ENCODE assay signal across 13 cellular contexts in the genomic region with DNA sequence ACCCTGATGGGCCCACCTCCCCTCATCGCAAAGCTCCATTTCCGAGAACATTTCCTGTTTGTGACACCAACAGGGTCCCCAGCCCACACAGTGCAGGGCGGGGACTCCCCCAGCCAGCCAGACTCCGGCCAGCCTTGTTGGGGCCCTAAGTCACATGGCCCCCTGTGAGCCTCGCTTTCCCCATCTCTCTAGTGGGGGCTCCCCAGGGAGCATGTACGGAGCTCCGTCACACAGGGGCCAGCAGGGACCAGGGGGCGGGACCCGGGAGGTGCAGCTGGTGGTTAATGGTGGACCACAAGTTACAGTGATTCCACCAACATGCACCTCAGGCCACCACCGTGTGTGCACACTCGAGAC. TPM values are rescaled to one million over a fixed set of nuclear protein-coding genes. Genes with fewer than 3 reads are reported as not detected.
DNase-seq lines count a peak whose midpoint lies in the region; ATAC-seq and TF ChIP-seq lines count a peak whose summit lies in the region.
"Had no signal": no experiment of that assay in that cellular context is flagged by ENCODE, and none has a peak within 500 bp of the region (broad histone marks: within the 10 kb centered on the region; RNA-seq: fewer than 3 reads in every experiment).

No MANE protein-coding gene starts in this region.

- TF ChIP-seq POLR2A in IMR-90 (IDR thresholded peaks at IDR 0.05; ENCODE audit: low read depth, low read length), result no peak

- no peak for TF ChIP-seq RAD21 in IMR-90 (IDR thresholded peaks at IDR 0.05; ENCODE audit: low read length)

- no peak overlapping the region for H2BK15ac ChIP-seq in IMR-90 (ENCODE audit: low read depth, low read length)

- H3K79me2 ChIP-seq in neural progenitor cell (ENCODE audit: low read depth), result no peaks in the 10 kb centered on the region

- no peak overlapping the region for H3K56ac ChIP-seq in IMR-90 (ENCODE audit: extremely low read depth, insufficient read depth, low read length)

- H2AK9ac ChIP-seq in IMR-90 (replicated peaks; ENCODE audit: low read depth, low read length, poor library complexity), result no peak overlapping the region

- no peaks in the 10 kb centered on the region for H3K36me3 Mint-ChIP-seq in CD4-positive, alpha-beta memory T cell
- no peaks in the 10 kb centered on the region for H3K36me3 Mint-ChIP-seq in neural progenitor cell

- no peak overlapping the region for H2BK20ac ChIP-seq in IMR-90 (ENCODE audit: low read depth, low read length)

- H3K36me3 ChIP-seq in CD4-positive, alpha-beta memory T cell (ENCODE audit: insufficient read depth, low read length), result no peaks in the 10 kb centered on the region
- H3K36me3 ChIP-seq in IMR-90 (ENCODE audit: control insufficient read depth, insufficient read depth, low read length) (no peaks in the 10 kb centered on the region; the same call in 1 of the 2 replicates), ascending aorta (peaks cover 5 to 6% of the 10 kb centered on the region in 2 donors), neural progenitor cell (no peaks in the 10 kb centered on the region)
- H3K36me3 ChIP-seq: thyroid gland had no signal

- ATAC-seq in IMR-90 (ENCODE audit: low read depth), result no peak
- ATAC-seq in HG03457 (IDR thresholded peaks at IDR 0.05; ENCODE audit: unreplicated experiment), result no peak
- ATAC-seq: left lobe of liver, SK-N-SH treated with all-trans-retinoic acid at 6 μM for 48 hours had no signal

- TF ChIP-seq CTCF in IMR-90 (conservative IDR thresholded peaks at IDR 0.05; ENCODE audit: low read depth, low read length) (no peak), ascending aorta (IDR thresholded peaks at IDR 0.05) (no peak), neural progenitor cell (IDR thresholded peaks at IDR 0.05) (no peak)

- 0 out of 2 replicates have a peak, but pooled peaks cover 6% of the 10 kb centered on the region for H3K9me1 ChIP-seq in IMR-90 (ENCODE audit: insufficient read depth, low read length)

- H4K20me1 ChIP-seq in IMR-90 (ENCODE audit: insufficient read depth, low read length), result no peaks in the 10 kb centered on the region
- no peaks in the 10 kb centered on the region for H4K20me1 ChIP-seq in neural progenitor cell (ENCODE audit: low read depth)

- dilution Hi-C loops in IMR-90 (cut with HindIII; ENCODE audit: low sequenced_read_pairs, unreplicated experiment), result no loop called here

- H2AK5ac ChIP-seq in IMR-90 (ENCODE audit: low read depth, low read length), result 0 out of 2 replicates have a peak overlapping the region, but pooled peaks have one; percentile 42

- peaks cover 0 to 15% (median 4%) of the 10 kb centered on the region in 4 donors for H3K4me1 Mint-ChIP-seq in CD4-positive, alpha-beta memory T cell
- H3K4me1 Mint-ChIP-seq in neural progenitor cell, result peaks cover 11% of the 10 kb centered on the region

- peaks cover 26% of the 10 kb centered on the region for H3K4me1 ChIP-seq in CD4-positive, alpha-beta memory T cell (ENCODE audit: insufficient read depth, low read length)
- H3K4me1 ChIP-seq in IMR-90 (ENCODE audit: control insufficient read depth, insufficient read depth, low read length) (peaks cover 11% of the 10 kb centered on the region), ascending aorta (peaks cover 50 to 73% of the 10 kb centered on the region in 2 donors), neural progenitor cell (peaks cover 12% of the 10 kb centered on the region)

- H2AFZ ChIP-seq in IMR-90 (replicated peaks; ENCODE audit: low read length, poor library complexity) (peak overlapping the region; percentile 9), neural progenitor cell (replicated peaks) (no peak overlapping the region)

- BruUV-seq in IMR-90 (replicated peaks; lab: Mats Ljungman, UMichigan), result no TSS peak

- H3K9me3 Mint-ChIP-seq in CD4-positive, alpha-beta memory T cell, result no peaks in the 10 kb centered on the region
- H3K9me3 Mint-ChIP-seq in neural progenitor cell, result no peaks in the 10 kb centered on the region

- H3K27me3 ChIP-seq in CD4-positive, alpha-beta memory T cell (ENCODE audit: insufficient read depth, low read length), result no peaks in the 10 kb centered on the region
- no peaks in the 10 kb centered on the region for H3K27me3 ChIP-seq in IMR-90 (ENCODE audit: control insufficient read depth, insufficient read depth, low read length)
- H3K27me3 ChIP-seq in ascending aorta, result no peaks in the 10 kb centered on the region
- peaks cover 37% of the 10 kb centered on the region for H3K27me3 ChIP-seq in neural progenitor cell

- POLR2A ChIA-PET in CD4-positive, alpha-beta memory T cell (lab: Charles Lee; ENCODE audit: partially characterized antibody), result interaction anchor here (0.8 to 1.4 kb wide), 2 partner anchors 12 to 48 kb away, joined by 3 to 4 read pairs; a partner anchor contains a TSS
- POLR2A ChIA-PET in IMR-90 (lab: Charles Lee; ENCODE audit: unreplicated experiment), result no interaction called here

- H3K79me1 ChIP-seq in IMR-90 (ENCODE audit: low read depth in 1 of 2, low read length in 2 of 2), result peaks cover 7 to 17% of the 10 kb centered on the region in 2 experiments

- no peak overlapping the region for H3K18ac ChIP-seq in IMR-90 (ENCODE audit: low read depth, low read length)

- peak in 1 of 5 donors; percentile 12 for DNase-seq in CD4-positive, alpha-beta memory T cell
- DNase-seq in IMR-90 (no peak), ascending aorta (ENCODE audit: low spot score in 2 of 2) (no peak), neural progenitor cell (ENCODE audit: low spot score) (no peak), DMS 273 (lab: John Stamatoyannopoulos, UW; ENCODE audit: unreplicated experiment) (no peak), RKO (ENCODE audit: low spot score) (no peak), NCI-H2227 (lab: John Stamatoyannopoulos, UW; ENCODE audit: unreplicated experiment) (no peak)
- DNase-seq: cerebellar nuclear complex, NCI-H748 treated with DMSO at 0.1 percent for 48 hours, thyroid gland had no signal

- no peak overlapping the region for H4K91ac ChIP-seq in IMR-90 (ENCODE audit: insufficient read depth, low read depth, low read length)

- H3K4me2 ChIP-seq in IMR-90 (ENCODE audit: low read depth, low read length) (no peak overlapping the region), neural progenitor cell (no peak overlapping the region)

- no peak overlapping the region for H2BK5ac ChIP-seq in IMR-90 (ENCODE audit: low read depth, low read length, poor library complexity, severe bottlenecking)

- no peak overlapping the region for H4K5ac ChIP-seq in IMR-90 (ENCODE audit: low read depth, low read length)

- peak overlapping the region; percentile 11; the same call in 1 of the 2 replicates for H3K23ac ChIP-seq in IMR-90 (ENCODE audit: low read depth, low read length)

- no peak overlapping the region for H3K14ac ChIP-seq in IMR-90 (replicated peaks; ENCODE audit: low read depth, low read length)

- H2BK120ac ChIP-seq in IMR-90 (ENCODE audit: low read depth, low read length), result no peak overlapping the region

- in situ Hi-C loops in IMR-90 (cut with MboI; ENCODE audit: low sequenced_read_pairs), result loop anchor here (25.0 kb wide), 1 partner anchor 293 kb away; no protein-coding TSS in a partner anchor

- CTCF ChIA-PET in CD4-positive, alpha-beta memory T cell (lab: Charles Lee; ENCODE audit: partially characterized antibody), result interaction anchor here (0.7 to 0.8 kb wide), 2 partner anchors 14 to 17 kb away, joined by 3 read pairs; no protein-coding TSS in a partner anchor
- CTCF ChIA-PET in IMR-90 (lab: Yijun Ruan, JAX), result no interaction called here

- H3K4me3 ChIP-seq in CD4-positive, alpha-beta memory T cell (ENCODE audit: low read length in 2 of 2), result peak overlapping the region; percentile 10 to 25
- H3K4me3 ChIP-seq in IMR-90 (ENCODE audit: insufficient read depth, low read depth, low read length), result no peak overlapping the region
- H3K4me3 ChIP-seq in ascending aorta, result peak overlapping the region; percentile 74 to 96
- H3K4me3 ChIP-seq in neural progenitor cell, result no peak overlapping the region
- H3K4me3 ChIP-seq: thyroid gland had no signal

- intact Hi-C loops in CD4-positive, alpha-beta memory T cell (cut with micrococcal nuclease), result no loop called here
- intact Hi-C loops in IMR-90 (cut with micrococcal nuclease) (no loop called here), ascending aorta (cut with DNase I) (loop anchor here (5.0 kb wide), 3 partner anchors 48 to 148 kb away; a partner anchor contains a TSS)

- H3K9ac ChIP-seq in IMR-90 (ENCODE audit: low read depth, low read length), result no peak overlapping the region
- H3K9ac ChIP-seq in neural progenitor cell, result no peak overlapping the region

- peaks cover 14% of the 10 kb centered on the region for H3F3A ChIP-seq in neural progenitor cell (ENCODE audit: low read depth)

- H3K27ac Mint-ChIP-seq in CD4-positive, alpha-beta memory T cell, result peak overlapping the region in 1 of 7 donors; percentile 60
- peak overlapping the region; percentile 78 for H3K27ac Mint-ChIP-seq in neural progenitor cell

- H3K4ac ChIP-seq in IMR-90 (ENCODE audit: low read depth, low read length), result no peak overlapping the region

- no peak overlapping the region for H4K8ac ChIP-seq in IMR-90 (ENCODE audit: low read depth in 2 of 2, low read length in 2 of 2)

- no peaks in the 10 kb centered on the region for H3K9me3 ChIP-seq in CD4-positive, alpha-beta memory T cell (ENCODE audit: control insufficient read depth in 1 of 2, low read length in 2 of 2)
- no peaks in the 10 kb centered on the region for H3K9me3 ChIP-seq in IMR-90 (ENCODE audit: control insufficient read depth, insufficient read depth, low read length)
- H3K9me3 ChIP-seq in ascending aorta, result no peaks in the 10 kb centered on the region
- H3K9me3 ChIP-seq in neural progenitor cell (ENCODE audit: low read depth), result no peaks in the 10 kb centered on the region
- H3K9me3 ChIP-seq: thyroid gland had no signal

- no peak overlapping the region for H3K27ac ChIP-seq in CD4-positive, alpha-beta memory T cell (ENCODE audit: low read depth, low read length)
- H3K27ac ChIP-seq in IMR-90 (ENCODE audit: insufficient read depth, low read length) (no peak overlapping the region), ascending aorta (peak overlapping the region; percentile 94 to 99), neural progenitor cell (no peak overlapping the region)
- H3K27ac ChIP-seq: thyroid gland had no signal

- WGBS in IMR-90 (ENCODE audit: extremely low coverage in 2 of 2, insufficient read length in 1 of 2), 2 experiments, result no CpG with 5 or more reads among the region's 11 CpGs

- H3K4me3 Mint-ChIP-seq in CD4-positive, alpha-beta memory T cell, result no peak overlapping the region
- H3K4me3 Mint-ChIP-seq in neural progenitor cell, result no peak overlapping the region

- H3K27me3 Mint-ChIP-seq in CD4-positive, alpha-beta memory T cell, result peaks cover 0 to 3% of the 10 kb centered on the region in 2 donors
- H3K27me3 Mint-ChIP-seq in neural progenitor cell (ENCODE audit: insufficient read depth, low read depth), result peaks cover 8% of the 10 kb centered on the region

RNA-seq across cellular contexts. Expression of a gene that starts 1.7 kb away (rescaled TPM):
- under 1 TPM; 0.64 to 0.70 TPM for total RNA-seq in CD4-positive, alpha-beta memory T cell
- 1 to 10 TPM in 1 of 2 donors, under 1 TPM in 1; 0.35 to 1.1 TPM for polyA plus RNA-seq in CD4-positive, alpha-beta memory T cell
- total RNA-seq in IMR-90 (2012; rRNA removed) (0.28 and 0.36 TPM in 2 replicates), ascending aorta (37.8 TPM), neural progenitor cell (ENCODE audit: low replicate concordance) (0.09 TPM in 1 of 2 replicates, not detected in the other)
- polyA plus RNA-seq in IMR-90 (2012; rRNA removed), result 2.3 and 3.6 TPM in 2 replicates
- polyA plus RNA-seq in IMR-90 (2012; cell fraction: cytosol; rRNA removed), result 2.4 and 4.4 TPM in 2 replicates
- 1.2 and 4.5 TPM in 2 replicates for polyA plus RNA-seq in IMR-90 (2012; cell fraction: nucleus; rRNA removed; ENCODE audit: low replicate concordance)

RNA-seq across cellular contexts. Expression of a gene that starts 19.7 kb away (rescaled TPM):
- total RNA-seq in CD4-positive, alpha-beta memory T cell, result under 1 TPM; 0.64 to 0.70 TPM
- under 1 TPM in 1 of 2 donors, not detected in 1; 0.45 TPM for polyA plus RNA-seq in CD4-positive, alpha-beta memory T cell
- total RNA-seq in IMR-90 (2012; rRNA removed) (under 0.01 TPM in 2 replicates), ascending aorta (6.1 TPM), neural progenitor cell (ENCODE audit: low replicate concordance) (0.09 TPM in 1 of 2 replicates, not detected in the other)
- polyA plus RNA-seq in IMR-90 (2012; rRNA removed), result 0.36 and 0.42 TPM in 2 replicates
- 0.15 and 0.29 TPM in 2 replicates for polyA plus RNA-seq in IMR-90 (2012; cell fraction: cytosol; rRNA removed)
- polyA plus RNA-seq in IMR-90 (2012; cell fraction: nucleus; rRNA removed; ENCODE audit: low replicate concordance), result 2.3 and 2.5 TPM in 2 replicates

RNA-seq across cellular contexts. Expression of a gene that starts 21.6 kb away (rescaled TPM):
- 10 to 100 TPM; 44.0 to 50.4 TPM for total RNA-seq in CD4-positive, alpha-beta memory T cell
- polyA plus RNA-seq in CD4-positive, alpha-beta memory T cell, result 10 to 100 TPM in 1 of 2 donors, 1 to 10 TPM in 1; 4.4 to 16.1 TPM
- total RNA-seq in IMR-90 (2012; rRNA removed) (10.8 and 12.8 TPM in 2 replicates), ascending aorta (57.6 TPM), neural progenitor cell (ENCODE audit: low replicate concordance) (6.0 and 35.4 TPM in 2 replicates)
- polyA plus RNA-seq in IMR-90 (2012; rRNA removed), result 19.5 and 25.1 TPM in 2 replicates
- polyA plus RNA-seq in IMR-90 (2012; cell fraction: cytosol; rRNA removed), result 16.4 and 29.5 TPM in 2 replicates
- 48.6 and 103 TPM in 2 replicates for polyA plus RNA-seq in IMR-90 (2012; cell fraction: nucleus; rRNA removed; ENCODE audit: low replicate concordance)

RNA-seq across cellular contexts. Expression of a gene that starts 32.2 kb away (rescaled TPM):
- 10 to 100 TPM; 48.1 to 51.6 TPM for total RNA-seq in CD4-positive, alpha-beta memory T cell
- 10 to 100 TPM; 42.4 to 43.0 TPM for polyA plus RNA-seq in CD4-positive, alpha-beta memory T cell
- total RNA-seq in IMR-90 (2012; rRNA removed), result 57.5 and 59.4 TPM in 2 replicates
- polyA plus RNA-seq in IMR-90 (2012; rRNA removed), result 63.8 and 76.9 TPM in 2 replicates
- polyA plus RNA-seq in IMR-90 (2012; cell fraction: cytosol; rRNA removed), result 51.1 and 68.0 TPM in 2 replicates
- 196 and 342 TPM in 2 replicates for polyA plus RNA-seq in IMR-90 (2012; cell fraction: nucleus; rRNA removed; ENCODE audit: low replicate concordance)
- total RNA-seq in ascending aorta, result 149 TPM
- total RNA-seq in neural progenitor cell (ENCODE audit: low replicate concordance), result 51.4 and 135 TPM in 2 replicates

RNA-seq across cellular contexts. Expression of a gene that starts 47.6 kb away (rescaled TPM):
- 100 to 1,000 TPM; 128 to 136 TPM for total RNA-seq in CD4-positive, alpha-beta memory T cell
- polyA plus RNA-seq in CD4-positive, alpha-beta memory T cell, result 10 to 100 TPM; 45.5 to 54.3 TPM
- total RNA-seq in IMR-90 (2012; rRNA removed) (20.4 and 25.0 TPM in 2 replicates), ascending aorta (133 TPM), neural progenitor cell (ENCODE audit: low replicate concordance) (34.1 and 47.6 TPM in 2 replicates)
- polyA plus RNA-seq in IMR-90 (2012; rRNA removed), result 77.2 and 85.1 TPM in 2 replicates
- polyA plus RNA-seq in IMR-90 (2012; cell fraction: cytosol; rRNA removed), result 78.7 and 92.2 TPM in 2 replicates
- polyA plus RNA-seq in IMR-90 (2012; cell fraction: nucleus; rRNA removed; ENCODE audit: low replicate concordance), result 159 and 406 TPM in 2 replicates

Comparison
In these comparisons a context has a peak if more than half of its experiments do, and no peak if none do; other contexts are left out.
1. H3K27ac ChIP-seq: peak in ascending aorta (2 of 2); none in CD4-positive, alpha-beta memory T cell (single experiment), IMR-90 (single experiment) and neural progenitor cell (single experiment).
2. H3K4me3 ChIP-seq: peak in CD4-positive, alpha-beta memory T cell (2 of 2) and ascending aorta (2 of 2); none in IMR-90 (single experiment) and neural progenitor cell (single experiment).
3. RNA of a gene that starts 1.7 kb away (total RNA-seq): 37.8 TPM in ascending aorta (single experiment); 0.64 to 0.70 TPM in CD4-positive, alpha-beta memory T cell, 0.28 to 0.36 TPM in IMR-90 and 0.09 TPM in neural progenitor cell; every median in the first group is over 10 times any median in the second.